ENCODE assay signal across 8 cellular contexts in the genomic region with DNA sequence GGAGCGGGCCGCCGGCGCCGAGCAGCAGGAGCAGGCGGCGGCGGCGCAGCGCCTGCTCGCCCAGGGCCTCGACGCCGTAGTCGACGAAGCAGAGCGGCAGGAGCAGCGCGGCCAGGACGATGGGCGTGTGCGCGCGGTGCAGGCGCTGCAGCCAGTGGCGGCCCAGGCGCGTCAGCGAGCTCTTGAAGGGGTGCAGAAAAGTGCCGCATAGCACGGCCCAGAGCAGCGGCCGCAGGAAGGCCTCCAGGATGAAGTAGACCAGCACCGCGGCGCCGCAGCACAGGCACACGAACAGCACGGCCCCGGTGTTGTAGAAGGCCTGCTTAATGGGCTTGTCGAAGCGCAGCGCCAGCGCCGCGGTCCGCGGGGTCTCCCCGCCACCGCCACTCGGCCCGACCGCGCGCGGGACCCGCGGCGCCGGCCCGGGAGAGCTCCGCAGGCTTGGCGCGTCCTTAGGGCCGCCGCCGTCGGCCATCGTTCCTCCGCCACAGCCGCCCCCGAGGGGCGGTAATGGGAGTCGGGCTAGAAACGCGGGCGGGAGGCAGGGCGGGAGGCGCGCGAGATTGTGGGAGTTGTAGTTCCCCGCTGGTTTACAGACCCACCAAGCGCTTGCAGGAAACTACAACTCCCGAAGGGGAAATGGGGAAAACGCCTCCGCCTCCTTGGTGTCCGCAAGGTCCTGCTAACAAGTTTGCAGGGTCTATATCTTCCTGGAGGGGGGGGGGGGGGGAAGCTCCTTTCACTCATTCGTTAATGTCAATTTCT.
DNase-seq lines count a peak whose midpoint lies in the region; ATAC-seq lines count a peak whose summit lies in the region.

TSS of gene TMEM245 (minus strand) at position 509 of the 765 bp plus-strand sequence. CDS start at position 475, 34 bp downstream.

- ATAC-seq in GM19023 (IDR thresholded peaks at IDR 0.05; ENCODE audit: unreplicated experiment) (peak; percentile 93), HG03280 (IDR thresholded peaks at IDR 0.05; ENCODE audit: unreplicated experiment) (peak; percentile 89)

- DNase-seq in AG08396 (ENCODE audit: low spot score) (peak; percentile 95), NCI-H345 treated with DMSO at 0.1 percent for 48 hours (lab: John Stamatoyannopoulos, UW; ENCODE audit: unreplicated experiment) (peak; percentile 95), iris pigment epithelial cell (ENCODE audit: low read depth) (peak; percentile 100)
- peak; percentile 72 to 91 (median 84) for DNase-seq in activated CD4-positive, CD25-positive, alpha-beta regulatory T cell (lab: John Stamatoyannopoulos, UW)
- DNase-seq in central memory CD4-positive, alpha-beta T cell: peak; percentile 96
- peak; percentile 87 for DNase-seq in stimulated activated CD4-positive, alpha-beta T cell treated with anti-CD3 and anti-CD28 coated beads, Interleukin-12 subunit alpha, Interleukin-12 subunit beta, amount 100 ng/mL, for 4 hours

Comparison
In these comparisons a context has a peak if more than half of its experiments do, and no peak if none do; other contexts are left out.
1. Peak in every context shown above with its lines: DNase-seq and ATAC-seq.